In the genomic region with DNA sequence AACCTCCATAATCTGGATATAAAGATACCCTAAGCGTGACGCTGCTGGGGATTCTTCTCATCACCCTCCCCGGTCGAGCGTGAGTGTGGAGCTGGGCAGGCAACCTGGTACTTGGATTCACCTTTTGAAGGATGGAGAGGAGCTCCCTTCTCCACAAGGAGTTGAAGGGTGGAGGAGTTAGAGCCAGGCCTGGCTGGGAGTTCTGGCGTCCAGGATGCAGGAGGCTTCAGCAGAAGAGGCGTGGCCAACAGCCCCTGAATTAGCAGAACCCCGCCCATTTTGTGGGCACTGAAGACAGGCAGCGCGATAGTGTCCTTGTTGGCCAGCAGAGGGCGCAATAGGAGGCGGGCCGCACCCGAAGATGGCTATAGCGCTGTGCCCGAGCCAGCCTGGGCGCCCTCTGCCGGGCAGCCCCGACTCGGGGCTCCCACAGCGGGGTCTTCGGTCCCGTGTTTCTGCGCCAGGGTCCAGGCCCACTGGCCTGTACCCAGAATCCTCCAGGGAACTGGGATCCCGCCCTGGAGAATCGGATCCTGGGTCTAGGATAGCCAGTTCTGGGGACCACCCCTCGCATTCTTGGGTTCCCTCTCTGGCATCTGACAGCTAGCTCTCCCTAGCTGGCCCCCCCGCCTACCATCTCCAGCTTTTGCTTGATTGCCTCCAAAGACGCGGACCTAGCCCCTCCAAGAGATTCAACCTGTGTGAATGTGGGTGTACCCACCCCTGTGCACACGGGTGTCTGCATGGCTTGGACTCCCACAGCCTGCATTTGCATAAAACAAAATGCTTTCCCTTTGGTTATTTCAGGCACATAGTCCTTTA, we compare ENCODE assay signal across 8 cellular contexts. TPM values are rescaled to one million over a fixed set of nuclear protein-coding genes. Genes with fewer than 3 reads are reported as not detected.
A peak's percentile ranks its signal among the peaks of the same experiment; 100 is the strongest.
DNase-seq lines count a peak whose midpoint lies in the region; ATAC-seq and TF ChIP-seq lines count a peak whose summit lies in the region.

No MANE protein-coding gene starts in this region.

- ATAC-seq in GM18505 (IDR thresholded peaks at IDR 0.05; ENCODE audit: unreplicated experiment) (peak; percentile 62), HG02970 (IDR thresholded peaks at IDR 0.05; ENCODE audit: low FRiP score, unreplicated experiment) (peak; percentile 60), T-cell (replicated peaks in 1 of 4) (peak; percentile 80 to 91 (median 84)), left cardiac atrium (peak; percentile 82 to 90)
- peak; percentile 89 for ATAC-seq in activated naive CD8-positive, alpha-beta T cell treated with anti-CD3 and anti-CD28 coated beads, Interleukin-2, amount 50 U/mL, for 24 hours

- TF ChIP-seq POLR2A in GM18505 (IDR thresholded peaks at IDR 0.05; ENCODE audit: borderline replicate concordance, extremely low read depth, insufficient read depth, insufficient read length) = no peak

- H3K27me3 Mint-ChIP-seq in T-cell = peaks cover 6 to 19% of the 10 kb centered on the region in 2 donors
- H3K27me3 Mint-ChIP-seq in activated naive CD8-positive, alpha-beta T cell treated with anti-CD3 and anti-CD28 coated beads, Interleukin-2, amount 50 U/mL, for 24 hours = peaks cover 25% of the 10 kb centered on the region

- POLR2A ChIA-PET in T-cell (lab: Charles Lee) = interaction anchor here in 1 of 2 donors (0.6 kb wide), 1 partner anchor 189 kb away, joined by 3 read pairs; no protein-coding TSS in a partner anchor

- H3K9me3 Mint-ChIP-seq in T-cell = no peaks in the 10 kb centered on the region
- no peaks in the 10 kb centered on the region for H3K9me3 Mint-ChIP-seq in activated naive CD8-positive, alpha-beta T cell treated with anti-CD3 and anti-CD28 coated beads, Interleukin-2, amount 50 U/mL, for 24 hours

- intact Hi-C loops in left cardiac atrium (cut with DNase I) = loop anchor here in 1 of 2 donors (5.0 kb wide), 1 partner anchor 148 kb away; the partner anchor contains the start of gene GPR84

- DNase-seq in NCI-H1694 treated with DMSO at 0.1 percent for 48 hours (lab: John Stamatoyannopoulos, UW) = peak; percentile 88
- DNase-seq in T-cell = peak; percentile 72 to 92 (median 86)
- peak; percentile 95 for DNase-seq in activated naive CD8-positive, alpha-beta T cell treated with anti-CD3 and anti-CD28 coated beads, Interleukin-2, amount 50 U/mL, for 24 hours
- DNase-seq in left cardiac atrium = peak; percentile 92
- DNase-seq in retina = peak; percentile 92
- no peak for DNase-seq in OCI-M2 (lab: John Stamatoyannopoulos, UW; ENCODE audit: unreplicated experiment)

- peaks cover 31 to 51% (median 42%) of the 10 kb centered on the region in 3 donors for H3K4me1 Mint-ChIP-seq in T-cell
- peaks cover 33% of the 10 kb centered on the region for H3K4me1 Mint-ChIP-seq in activated naive CD8-positive, alpha-beta T cell treated with anti-CD3 and anti-CD28 coated beads, Interleukin-2, amount 50 U/mL, for 24 hours

- CTCF ChIA-PET in T-cell (lab: Charles Lee) = interaction anchor here (0.6 to 3.3 kb wide), 13 partner anchors 9 to 226 kb away, joined by 3 to 12 read pairs (median 3); partner anchors contain the start of genes COPZ1 (in 1 of the 2), HOXC5 (in 1 of the 2) and HOXC8 (in 1 of the 2)

- H3K27ac Mint-ChIP-seq in T-cell = peak overlapping the region in 1 of 2 donors; percentile 46
- H3K27ac Mint-ChIP-seq in activated naive CD8-positive, alpha-beta T cell treated with anti-CD3 and anti-CD28 coated beads, Interleukin-2, amount 50 U/mL, for 24 hours = no peak overlapping the region

- H3K4me3 Mint-ChIP-seq in T-cell = peak overlapping the region; percentile 64 to 87 (median 73)
- peak overlapping the region; percentile 75 for H3K4me3 Mint-ChIP-seq in activated naive CD8-positive, alpha-beta T cell treated with anti-CD3 and anti-CD28 coated beads, Interleukin-2, amount 50 U/mL, for 24 hours

- no peaks in the 10 kb centered on the region for H3K36me3 Mint-ChIP-seq in T-cell
- no peaks in the 10 kb centered on the region for H3K36me3 Mint-ChIP-seq in activated naive CD8-positive, alpha-beta T cell treated with anti-CD3 and anti-CD28 coated beads, Interleukin-2, amount 50 U/mL, for 24 hours (ENCODE audit: low read depth)

RNA-seq across cellular contexts. Expression of gene SMUG1, which starts 26.0 kb away (rescaled TPM):
- total RNA-seq in T-cell = 10 to 100 TPM; 12.5 to 31.5 (median 23.9) TPM
- total RNA-seq in left cardiac atrium = 10 to 100 TPM; 17.9 to 18.0 TPM
